In the genomic region with DNA sequence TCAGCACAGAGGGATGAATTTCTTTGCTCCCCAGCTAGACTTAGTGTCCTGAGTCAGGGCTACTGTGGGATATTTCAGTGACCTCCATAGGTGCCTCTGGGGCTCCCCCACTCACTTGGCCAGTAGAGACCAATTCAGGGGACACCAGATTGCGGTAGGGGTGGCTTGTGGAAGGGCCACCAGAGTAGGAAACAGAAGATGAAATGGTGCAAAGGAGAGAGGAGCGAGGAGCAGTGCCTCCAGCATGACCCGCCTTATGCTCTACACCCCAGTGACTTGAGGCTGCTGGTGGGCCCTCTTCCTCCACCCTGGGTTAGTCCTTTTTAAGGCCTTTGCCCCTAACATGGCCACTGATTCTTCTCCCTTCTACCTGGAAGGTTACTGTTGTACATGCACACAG, we compare ENCODE assay signal across 9 cellular contexts. TPM values are rescaled to one million over a fixed set of nuclear protein-coding genes. Genes with fewer than 3 reads are reported as not detected.
DNase-seq lines count a peak whose midpoint lies in the region; ATAC-seq and TF ChIP-seq lines count a peak whose summit lies in the region.
"Had no signal": no experiment of that assay in that cellular context is flagged by ENCODE, and none has a peak within 500 bp of the region (broad histone marks: within the 10 kb centered on the region; RNA-seq: fewer than 3 reads in every experiment).

No MANE protein-coding gene starts in this region.

- H3K36me3 ChIP-seq in BE2C (peaks cover 49% of the 10 kb centered on the region), brain microvascular endothelial cell (replicated peaks) (peaks cover 30% of the 10 kb centered on the region)

- TF ChIP-seq CTCF in BE2C (IDR thresholded peaks at IDR 0.05; ENCODE audit: low read depth, low read length) (no peak), brain microvascular endothelial cell (IDR thresholded peaks at IDR 0.05; ENCODE audit: low read depth, low read length, missing control alignments) (no peak)

- H3K4me3 ChIP-seq in BE2C (ENCODE audit: low read depth, low read length) (peak overlapping the region; percentile 87; the same call in 1 of the 2 replicates), brain microvascular endothelial cell (ENCODE audit: low read depth, low read length) (peak overlapping the region; percentile 12)

- in situ Hi-C loops in brain microvascular endothelial cell (cut with HindIII; ENCODE audit: low pct_ligation_motif_present, low sequenced_read_pairs): no loop called here

- peaks cover 2% of the 10 kb centered on the region for H3K27me3 Mint-ChIP-seq in IgD-negative memory B cell
- H3K27me3 Mint-ChIP-seq in natural killer cell treated with Interleukin-12 subunit alpha and Interleukin-12 subunit beta and Interleukin-15 and Interleukin-18, amount 100 ng/mL, for 72 hours: peaks cover 5 to 8% of the 10 kb centered on the region in 2 donors

- no peaks in the 10 kb centered on the region for H3K9me3 Mint-ChIP-seq in IgD-negative memory B cell
- no peaks in the 10 kb centered on the region for H3K9me3 Mint-ChIP-seq in natural killer cell treated with Interleukin-12 subunit alpha and Interleukin-12 subunit beta and Interleukin-15 and Interleukin-18, amount 100 ng/mL, for 72 hours

- H3K36me3 Mint-ChIP-seq in IgD-negative memory B cell: peaks cover 7% of the 10 kb centered on the region
- peaks cover 14% of the 10 kb centered on the region for H3K36me3 Mint-ChIP-seq in natural killer cell treated with Interleukin-12 subunit alpha and Interleukin-12 subunit beta and Interleukin-15 and Interleukin-18, amount 100 ng/mL, for 72 hours

- ATAC-seq in natural killer cell treated with Interleukin-12 subunit alpha and Interleukin-12 subunit beta and Interleukin-15 and Interleukin-18, amount 100 ng/mL, for 72 hours: no peak
- no peak for ATAC-seq in HG03354 (IDR thresholded peaks at IDR 0.05; ENCODE audit: poor library complexity, severe bottlenecking, unreplicated experiment)
- no peak for ATAC-seq in HG02970 (IDR thresholded peaks at IDR 0.05; ENCODE audit: low FRiP score, unreplicated experiment)
- no peak for ATAC-seq in GM21717 (IDR thresholded peaks at IDR 0.05; ENCODE audit: unreplicated experiment)

- H3K27ac Mint-ChIP-seq in IgD-negative memory B cell: peak overlapping the region; percentile 6 to 96 (median 83)
- peak overlapping the region; percentile 93 to 98 for H3K27ac Mint-ChIP-seq in natural killer cell treated with Interleukin-12 subunit alpha and Interleukin-12 subunit beta and Interleukin-15 and Interleukin-18, amount 100 ng/mL, for 72 hours

- no peak for DNase-seq in BE2C
- DNase-seq in brain microvascular endothelial cell: no peak
- DNase-seq in natural killer cell treated with Interleukin-12 subunit alpha and Interleukin-12 subunit beta and Interleukin-15 and Interleukin-18, amount 100 ng/mL, for 72 hours (ENCODE audit: low spot score): no peak
- DNase-seq in NCI-H1092 (lab: John Stamatoyannopoulos, UW): no peak
- DNase-seq: left colon had no signal

- H3K9me3 ChIP-seq in BE2C: no peaks in the 10 kb centered on the region

- H3K4me1 Mint-ChIP-seq in IgD-negative memory B cell: peaks cover 27 to 48% (median 44%) of the 10 kb centered on the region in 3 donors
- peaks cover 48 to 60% of the 10 kb centered on the region in 2 donors for H3K4me1 Mint-ChIP-seq in natural killer cell treated with Interleukin-12 subunit alpha and Interleukin-12 subunit beta and Interleukin-15 and Interleukin-18, amount 100 ng/mL, for 72 hours (ENCODE audit: low read depth in 2 of 2)

- peak overlapping the region; percentile 96 for H3K27ac ChIP-seq in brain microvascular endothelial cell

- H3K4me1 ChIP-seq in BE2C: peaks cover 8% of the 10 kb centered on the region

- H3K27me3 ChIP-seq in BE2C: no peaks in the 10 kb centered on the region
- no peaks in the 10 kb centered on the region for H3K27me3 ChIP-seq in brain microvascular endothelial cell (replicated peaks)

- H3K4me3 Mint-ChIP-seq in IgD-negative memory B cell: peak overlapping the region in 2 of 4 donors; percentile 87 to 98
- H3K4me3 Mint-ChIP-seq in natural killer cell treated with Interleukin-12 subunit alpha and Interleukin-12 subunit beta and Interleukin-15 and Interleukin-18, amount 100 ng/mL, for 72 hours: peak overlapping the region; percentile 92

RNA-seq across cellular contexts. Expression of a gene that starts 2.5 kb away (rescaled TPM):
- polyA plus RNA-seq in BE2C (2012; ENCODE audit: insufficient read depth, insufficient read length, low read depth): 72.5 TPM
- polyA plus RNA-seq in IgD-negative memory B cell: 40.8 TPM
- total RNA-seq in natural killer cell treated with Interleukin-12 subunit alpha and Interleukin-12 subunit beta and Interleukin-15 and Interleukin-18, amount 100 ng/mL, for 72 hours: 10 to 100 TPM; 47.1 to 81.4 TPM

RNA-seq across cellular contexts. Expression of a gene that starts 15.2 kb away (rescaled TPM):
- polyA plus RNA-seq in BE2C (2012; ENCODE audit: insufficient read depth, insufficient read length, low read depth): 2.9 TPM
- polyA plus RNA-seq in IgD-negative memory B cell: 760 TPM
- 10 to 100 TPM; 21.8 to 30.2 TPM for total RNA-seq in natural killer cell treated with Interleukin-12 subunit alpha and Interleukin-12 subunit beta and Interleukin-15 and Interleukin-18, amount 100 ng/mL, for 72 hours
